Comparison of ENCODE assay signal across 1 cellular context in the genomic region with DNA sequence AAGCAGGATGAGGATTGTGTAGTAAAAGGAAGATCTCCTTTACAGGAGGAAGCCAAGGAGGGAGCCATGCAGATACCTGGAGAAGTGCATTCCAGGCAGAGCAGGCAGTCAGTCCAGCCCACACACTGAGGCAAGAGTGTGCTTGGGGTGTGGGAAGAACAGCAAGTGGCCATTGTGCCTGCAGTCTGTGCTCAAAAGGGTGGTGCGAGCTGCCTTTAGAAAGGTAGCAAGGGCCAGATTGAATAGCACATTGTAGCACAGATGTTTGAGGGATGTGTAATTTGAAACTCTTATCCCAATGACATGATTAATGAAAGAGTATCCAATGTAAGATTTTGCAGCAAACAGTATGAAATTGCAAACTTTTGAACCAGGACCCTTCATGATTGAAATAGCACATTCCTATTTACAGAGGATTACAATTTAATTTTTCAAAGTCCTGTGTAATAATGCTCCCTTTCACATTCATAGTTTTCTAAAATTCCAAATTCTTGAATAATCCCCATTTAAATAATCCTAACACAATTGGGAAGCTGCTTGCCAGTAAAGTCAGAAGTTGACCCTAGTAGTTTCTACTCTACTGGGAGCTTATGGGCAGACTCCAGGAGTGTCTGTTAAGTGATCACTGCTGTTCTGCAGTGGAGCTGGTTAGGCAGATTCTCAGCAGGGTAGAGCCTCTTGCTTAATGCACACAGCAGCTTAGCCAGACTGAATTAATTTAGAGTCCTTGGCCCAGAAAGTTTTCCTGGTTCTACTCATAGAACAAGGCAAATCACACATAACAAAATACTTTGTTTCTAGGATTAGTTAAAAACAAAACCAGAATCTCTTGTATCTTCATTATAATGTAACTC.
TF ChIP-seq lines count a peak whose summit lies in the region.

No MANE protein-coding gene starts in this region.

TF ChIP-seq in HepG2, 621 proteins besides CTCF, POLR2A, EP300 and RAD21 (continued from another document):
- TF ChIP-seq ZC3H4 (CRISPR knock-in tag; IDR thresholded peaks at IDR 0.05; ENCODE audit: borderline replicate concordance) (no peak), KDM1A (CRISPR knock-in tag; IDR thresholded peaks at IDR 0.05) (no peak), ZNF12 (CRISPR knock-in tag; IDR thresholded peaks at IDR 0.05) (no peak)
